Comparison of ENCODE assay signal across 21 cellular contexts in the genomic region with DNA sequence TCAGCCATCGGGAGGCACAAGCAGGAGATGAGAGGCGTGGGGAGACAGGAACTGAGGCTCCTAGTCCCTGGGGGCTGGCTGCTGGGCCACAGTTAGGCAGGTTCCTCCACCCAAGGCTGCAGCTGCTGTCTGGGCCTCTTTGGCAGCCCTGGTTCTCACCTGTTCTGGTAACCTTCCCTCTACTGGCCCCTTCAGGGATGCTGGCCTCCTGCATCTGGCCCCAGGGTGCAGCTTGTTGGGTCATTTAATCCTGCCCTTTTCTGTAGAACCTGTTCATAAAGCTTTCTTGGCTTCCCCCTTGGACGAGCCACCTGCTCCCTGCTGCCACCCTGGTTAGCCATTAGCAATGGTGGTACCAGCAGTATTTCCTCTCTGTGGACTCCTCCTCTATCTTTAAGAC. TPM values are rescaled to one million over a fixed set of nuclear protein-coding genes. Genes with fewer than 3 reads are reported as not detected.
DNase-seq lines count a peak whose midpoint lies in the region; ATAC-seq and TF ChIP-seq lines count a peak whose summit lies in the region.
"Had no signal": no experiment of that assay in that cellular context is flagged by ENCODE, and none has a peak within 500 bp of the region (broad histone marks: within the 10 kb centered on the region; RNA-seq: fewer than 3 reads in every experiment).

No MANE protein-coding gene starts in this region.

- H3K4me3 Mint-ChIP-seq in chondrocyte (ENCODE audit: unreplicated experiment) = no peak overlapping the region
- H3K4me3 Mint-ChIP-seq: CD8-positive, alpha-beta memory T cell; H9; T-cell had no signal

- H3K36me3 Mint-ChIP-seq in chondrocyte (ENCODE audit: low read depth) = no peaks in the 10 kb centered on the region
- H3K36me3 Mint-ChIP-seq: CD8-positive, alpha-beta memory T cell; T-cell had no signal

- ATAC-seq in Right ventricle myocardium superior (ENCODE audit: poor library complexity) (no peak), left cardiac atrium (no peak)
- ATAC-seq: T-cell had no signal

- H3K9me3 Mint-ChIP-seq in chondrocyte (ENCODE audit: low read depth) = no peaks in the 10 kb centered on the region
- H3K9me3 Mint-ChIP-seq: CD8-positive, alpha-beta memory T cell; H9; T-cell had no signal

- DNase-seq in Right ventricle myocardium superior = peak; percentile 11
- DNase-seq in left cardiac atrium = no peak
- peak; percentile 35 for DNase-seq in NCI-H146 treated with DMSO at 0.1 percent for 48 hours (lab: John Stamatoyannopoulos, UW; ENCODE audit: unreplicated experiment)
- peak; percentile 46 for DNase-seq in chondrocyte (ENCODE audit: low spot score)
- DNase-seq in EL = no peak
- no peak for DNase-seq in foreskin melanocyte
- no peak for DNase-seq in C1 segment of cervical spinal cord (lab: John Stamatoyannopoulos, UW)
- no peak for DNase-seq in AML-193 (lab: John Stamatoyannopoulos, UW)
- DNase-seq: CD8-positive, alpha-beta memory T cell; GDM1; H9; IMR-90; Karpas-422; NCI-H1436 treated with DMSO at 0.1 percent for 48 hours; NCI-H2081 treated with DMSO at 0.1 percent for 48 hours; NCI-H446; SHP77; SK-N-SH; T-cell had no signal

- H3K4me1 Mint-ChIP-seq in chondrocyte (ENCODE audit: low read depth) = no peaks in the 10 kb centered on the region

- no peak for TF ChIP-seq CTCF in chondrocyte (IDR thresholded peaks at IDR 0.05)

- H3K27me3 Mint-ChIP-seq in chondrocyte (ENCODE audit: low read depth) = peaks cover 55% of the 10 kb centered on the region

- intact Hi-C loops in Right ventricle myocardium superior (cut with DNase I) = no loop called here
- intact Hi-C loops in left cardiac atrium (cut with DNase I) = no loop called here

- H3K27ac Mint-ChIP-seq in chondrocyte (ENCODE audit: unreplicated experiment) = no peak overlapping the region
- H3K27ac Mint-ChIP-seq: CD8-positive, alpha-beta memory T cell; H9; T-cell had no signal

RNA-seq across cellular contexts. Expression of gene USH1C, which starts 5.5 kb away (rescaled TPM):
- total RNA-seq in Right ventricle myocardium superior (0.78 TPM), left cardiac atrium (under 1 TPM in 1 of 2 donors, not detected in 1; 0.88 TPM), chondrocyte (0.72 to 0.92 TPM in 2 of 3 replicates, not detected in the other)
- total RNA-seq: CD8-positive, alpha-beta memory T cell; IMR-90; MCF 10A; OCI-LY7; T-cell had no signal

RNA-seq across cellular contexts. Expression of gene OTOG, which starts 8.3 kb away (rescaled TPM):
- total RNA-seq in Right ventricle myocardium superior (not detected), left cardiac atrium (not detected), chondrocyte (0.08 to 0.82 TPM in 2 of 3 replicates, not detected in the other)
- total RNA-seq: CD8-positive, alpha-beta memory T cell; IMR-90; MCF 10A; OCI-LY7; T-cell had no signal

Comparison
In these comparisons a context has a peak if more than half of its experiments do, and no peak if none do; other contexts are left out.
1. DNase-seq: peak in Right ventricle myocardium superior (single experiment), NCI-H146 treated with DMSO at 0.1 percent for 48 hours (single experiment) and chondrocyte (single experiment); none in left cardiac atrium (single experiment), EL (single experiment), foreskin melanocyte (single experiment), C1 segment of cervical spinal cord (0 of 14) and AML-193 (0 of 2).